15 cellular contexts compared by ENCODE assay signal in the genomic region with DNA sequence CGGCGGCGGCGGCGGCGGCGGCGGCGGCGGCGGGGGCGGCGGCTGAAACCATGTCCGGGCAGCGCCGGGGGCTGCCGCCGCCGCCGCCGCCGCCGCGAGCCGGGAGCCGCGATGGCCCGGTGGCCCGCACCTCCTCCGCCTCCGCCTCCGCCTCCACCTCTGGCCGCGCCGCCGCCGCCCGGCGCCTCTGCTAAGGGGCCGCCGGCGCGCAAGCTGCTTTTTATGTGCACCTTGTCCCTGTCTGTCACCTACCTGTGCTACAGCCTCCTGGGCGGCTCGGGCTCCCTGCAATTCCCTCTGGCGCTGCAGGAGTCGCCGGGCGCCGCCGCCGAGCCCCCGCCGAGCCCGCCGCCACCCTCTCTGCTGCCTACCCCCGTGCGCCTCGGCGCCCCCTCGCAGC. TPM values are rescaled to one million over a fixed set of nuclear protein-coding genes. Genes with fewer than 3 reads are reported as not detected.
DNase-seq lines count a peak whose midpoint lies in the region; ATAC-seq, FAIRE-seq and TF ChIP-seq lines count a peak whose summit lies in the region.
"Had no signal": no experiment of that assay in that cellular context is flagged by ENCODE, and none has a peak within 500 bp of the region (broad histone marks: within the 10 kb centered on the region; RNA-seq: fewer than 3 reads in every experiment).

No MANE protein-coding gene starts in this region.

- CTCF ChIA-PET in A549 (lab: Yijun Ruan, JAX): interaction anchor here (1.6 kb wide), 1 partner anchor 16 kb away, joined by 4 read pairs; no protein-coding TSS in a partner anchor
- CTCF ChIA-PET in WTC11 (lab: Charles Lee): interaction anchor here (2.0 kb wide), 1 partner anchor 15 kb away, joined by 7 read pairs; no protein-coding TSS in a partner anchor
- CTCF ChIA-PET in CD8-positive, alpha-beta T cell (lab: Charles Lee): no interaction called here

- H3K4me3 ChIP-seq in A549: peak overlapping the region; percentile 43; the same call in 2 of the 3 replicates
- H3K4me3 ChIP-seq in CD8-positive, alpha-beta T cell (ENCODE audit: low read depth, low read length): no peak overlapping the region

- no peak for FAIRE-seq in A549 (lab: Jason Lieb, UNC)

- H3K4me1 Mint-ChIP-seq in WTC11: peaks cover 37% of the 10 kb centered on the region
- H3K4me1 Mint-ChIP-seq in CD8-positive, alpha-beta T cell (ENCODE audit: low read depth): peaks cover 11% of the 10 kb centered on the region

- DNase-seq in A549 (ENCODE audit: low read depth in 1 of 2, low spot score in 1 of 2): no peak
- peak; percentile 18 for DNase-seq in GM03348 (ENCODE audit: low spot score)
- peak; percentile 33 for DNase-seq in WTC11 (ENCODE audit: low spot score)
- no peak for DNase-seq in left lobe of liver (ENCODE audit: low spot score)
- no peak for DNase-seq in CD8-positive, alpha-beta T cell
- DNase-seq: activated T-cell treated with anti-CD3 and anti-CD28 coated beads, Interleukin-2, amount 50 U/mL, for 72 hours; NCI-H1092; stimulated activated CD4-positive, alpha-beta T cell treated with anti-CD3 and anti-CD28 coated beads, Interleukin-4, amount 100 ng/mL, for 4 hours; stimulated activated naive CD4-positive, alpha-beta T cell treated with Interleukin-2 at 50 U/mL for 16 hours had no signal

- no peaks in the 10 kb centered on the region for H3K36me3 Mint-ChIP-seq in WTC11
- no peaks in the 10 kb centered on the region for H3K36me3 Mint-ChIP-seq in CD8-positive, alpha-beta T cell

- no peaks in the 10 kb centered on the region for H3K4me1 ChIP-seq in A549
- no peaks in the 10 kb centered on the region for H3K4me1 ChIP-seq in CD8-positive, alpha-beta T cell (ENCODE audit: insufficient read depth, low read length)
- H3K4me1 ChIP-seq: ascending aorta had no signal

- peak overlapping the region; percentile 53 for H3K4me3 Mint-ChIP-seq in WTC11
- H3K4me3 Mint-ChIP-seq in CD8-positive, alpha-beta T cell: no peak overlapping the region
- H3K4me3 Mint-ChIP-seq: memory B cell had no signal

- TF ChIP-seq RAD21 in A549 (conservative IDR thresholded peaks at IDR 0.05 in 1 of 2, IDR thresholded peaks at IDR 0.05 in 1 of 2): no peak

- no peak for TF ChIP-seq CTCF in A549 (IDR thresholded peaks at IDR 0.05)
- TF ChIP-seq CTCF in WTC11 (IDR thresholded peaks at IDR 0.05): no peak
- TF ChIP-seq CTCF in CD8-positive, alpha-beta T cell (IDR thresholded peaks at IDR 0.05): no peak

- H3K9me3 ChIP-seq in A549: no peaks in the 10 kb centered on the region
- no peaks in the 10 kb centered on the region for H3K9me3 ChIP-seq in CD8-positive, alpha-beta T cell (ENCODE audit: low read length)
- H3K9me3 ChIP-seq: ascending aorta had no signal

- H3K36me3 ChIP-seq in CD8-positive, alpha-beta T cell (ENCODE audit: insufficient read depth, low read length): no peaks in the 10 kb centered on the region
- H3K36me3 ChIP-seq: ascending aorta had no signal

- POLR2A ChIA-PET in A549 (lab: Yijun Ruan, JAX) (no interaction called here), WTC11 (lab: Charles Lee) (no interaction called here)
- POLR2A ChIA-PET in CD8-positive, alpha-beta T cell (lab: Charles Lee): no interaction called here

- H3K27ac ChIP-seq in A549: no peak overlapping the region
- H3K27ac ChIP-seq in CD8-positive, alpha-beta T cell (ENCODE audit: low read depth, low read length): no peak overlapping the region
- H3K27ac ChIP-seq: ascending aorta had no signal

- H3K27me3 Mint-ChIP-seq in WTC11 (ENCODE audit: low read depth): peaks cover 36% of the 10 kb centered on the region
- peaks cover 57% of the 10 kb centered on the region for H3K27me3 Mint-ChIP-seq in CD8-positive, alpha-beta T cell (ENCODE audit: low read depth)

- peaks cover 3% of the 10 kb centered on the region for H3K27me3 ChIP-seq in CD8-positive, alpha-beta T cell (ENCODE audit: insufficient read depth, low read length)

- intact Hi-C loops in CD8-positive, alpha-beta T cell (cut with DNase I, micrococcal nuclease): no loop called here

- H3K27ac Mint-ChIP-seq in WTC11: no peak overlapping the region
- no peak overlapping the region for H3K27ac Mint-ChIP-seq in CD8-positive, alpha-beta T cell
- H3K27ac Mint-ChIP-seq: activated T-cell treated with anti-CD3 and anti-CD28 coated beads, Interleukin-2, amount 50 U/mL, for 72 hours; memory B cell had no signal

- no peak; a peak in 1 of 6 replicates for ATAC-seq in A549
- ATAC-seq in WTC11: peak; percentile 3; the same call in 1 of the 2 replicates
- peak; percentile 19 for ATAC-seq in left lobe of liver
- ATAC-seq in HG02642 (IDR thresholded peaks at IDR 0.05; ENCODE audit: poor library complexity, unreplicated experiment): no peak
- ATAC-seq in CD8-positive, alpha-beta T cell: no peak
- no peak for ATAC-seq in GM18868 (IDR thresholded peaks at IDR 0.05; ENCODE audit: unreplicated experiment)
- no peak for ATAC-seq in GM19328 (IDR thresholded peaks at IDR 0.05; ENCODE audit: unreplicated experiment)
- ATAC-seq: activated CD4-positive, CD25-positive, alpha-beta regulatory T cell treated with anti-CD3 and anti-CD28 coated beads, Interleukin-2, amount 50 U/mL, for 24 hours; activated T-cell treated with anti-CD3 and anti-CD28 coated beads, Interleukin-2, amount 50 U/mL, for 72 hours had no signal

- no peak for TF ChIP-seq EP300 in A549 (IDR thresholded peaks at IDR 0.05)

- no peaks in the 10 kb centered on the region for H3K9me3 Mint-ChIP-seq in WTC11
- no peaks in the 10 kb centered on the region for H3K9me3 Mint-ChIP-seq in CD8-positive, alpha-beta T cell
- H3K9me3 Mint-ChIP-seq: activated T-cell treated with anti-CD3 and anti-CD28 coated beads, Interleukin-2, amount 50 U/mL, for 72 hours; memory B cell had no signal

- WGBS in A549 (ENCODE audit: missing lambda C conversion rate): 8% methylated on average over 12 of the region's 61 CpGs

- TF ChIP-seq POLR2A in A549 (IDR thresholded peaks at IDR 0.05; ENCODE audit: low read length): no peak

- peak overlapping the region; percentile 84 for H3K4me2 ChIP-seq in A549

TF ChIP-seq in A549, 52 proteins besides CTCF, POLR2A, EP300 and RAD21 (continues in another document):
- TF ChIP-seq CEBPB (IDR thresholded peaks at IDR 0.05) (no peak), CHD2 (IDR thresholded peaks at IDR 0.05; ENCODE audit: low read length, partially characterized antibody) (no peak), CBX8 (IDR thresholded peaks at IDR 0.05) (no peak), RARB (CRISPR knock-in tag; IDR thresholded peaks at IDR 0.05) (no peak), ZNF302 (CRISPR knock-in tag; IDR thresholded peaks at IDR 0.05) (no peak), RCOR1 (IDR thresholded peaks at IDR 0.05; ENCODE audit: low read depth, low read length) (no peak), ZFP36 (IDR thresholded peaks at IDR 0.05; ENCODE audit: borderline replicate concordance, partially characterized antibody) (no peak), ATOH8 (CRISPR knock-in tag; IDR thresholded peaks at IDR 0.05; ENCODE audit: low read depth) (no peak)
- TF ChIP-seq, protein P1, sequence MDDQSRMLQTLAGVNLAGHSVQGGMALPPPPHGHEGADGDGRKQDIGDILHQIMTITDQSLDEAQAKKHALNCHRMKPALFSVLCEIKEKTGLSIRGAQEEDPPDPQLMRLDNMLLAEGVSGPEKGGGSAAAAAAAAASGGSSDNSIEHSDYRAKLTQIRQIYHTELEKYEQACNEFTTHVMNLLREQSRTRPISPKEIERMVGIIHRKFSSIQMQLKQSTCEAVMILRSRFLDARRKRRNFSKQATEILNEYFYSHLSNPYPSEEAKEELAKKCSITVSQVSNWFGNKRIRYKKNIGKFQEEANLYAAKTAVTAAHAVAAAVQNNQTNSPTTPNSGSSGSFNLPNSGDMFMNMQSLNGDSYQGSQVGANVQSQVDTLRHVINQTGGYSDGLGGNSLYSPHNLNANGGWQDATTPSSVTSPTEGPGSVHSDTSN (IDR thresholded peaks at IDR 0.05): no peak

TF ChIP-seq in WTC11, 78 proteins besides CTCF, POLR2A, EP300 and RAD21 (continues in another document):
- no peak for TF ChIP-seq ZMAT4 (CRISPR knock-in tag; IDR thresholded peaks at IDR 0.05)
- TF ChIP-seq, protein P2, sequence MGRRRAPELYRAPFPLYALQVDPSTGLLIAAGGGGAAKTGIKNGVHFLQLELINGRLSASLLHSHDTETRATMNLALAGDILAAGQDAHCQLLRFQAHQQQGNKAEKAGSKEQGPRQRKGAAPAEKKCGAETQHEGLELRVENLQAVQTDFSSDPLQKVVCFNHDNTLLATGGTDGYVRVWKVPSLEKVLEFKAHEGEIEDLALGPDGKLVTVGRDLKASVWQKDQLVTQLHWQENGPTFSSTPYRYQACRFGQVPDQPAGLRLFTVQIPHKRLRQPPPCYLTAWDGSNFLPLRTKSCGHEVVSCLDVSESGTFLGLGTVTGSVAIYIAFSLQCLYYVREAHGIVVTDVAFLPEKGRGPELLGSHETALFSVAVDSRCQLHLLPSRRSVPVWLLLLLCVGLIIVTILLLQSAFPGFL (CRISPR knock-in tag; IDR thresholded peaks at IDR 0.05; ENCODE audit: borderline replicate concordance): no peak
- TF ChIP-seq, protein P3, sequence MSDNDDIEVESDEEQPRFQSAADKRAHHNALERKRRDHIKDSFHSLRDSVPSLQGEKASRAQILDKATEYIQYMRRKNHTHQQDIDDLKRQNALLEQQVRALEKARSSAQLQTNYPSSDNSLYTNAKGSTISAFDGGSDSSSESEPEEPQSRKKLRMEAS (CRISPR knock-in tag; IDR thresholded peaks at IDR 0.05): no peak
- no peak for TF ChIP-seq ZNF416 (CRISPR knock-in tag; IDR thresholded peaks at IDR 0.05)
- TF ChIP-seq ZNF121 (CRISPR knock-in tag; IDR thresholded peaks at IDR 0.05): no peak

RNA-seq across cellular contexts. Expression of gene HS3ST4, which starts 0.5 kb away (rescaled TPM):
- not detected in 2 replicates for polyA plus RNA-seq in A549 (2011; rRNA removed)
- polyA plus RNA-seq in A549 (2012; cell fraction: cytosol; rRNA removed): not detected in 2 replicates
- polyA plus RNA-seq in A549 (2012; cell fraction: nucleus; rRNA removed): not detected in 2 replicates
- polyA plus RNA-seq in A549 (2017; fragmentation: RNase III; extraction: RNeasy Plus Mini Kit Qiagen cat#74134 plus additional on column Dnase treatment): not detected in 3 replicates
- not detected in 2 replicates for polyA minus RNA-seq in A549 (2011; rRNA and poly(A)+ RNA removed)
- total RNA-seq in WTC11 (2021): 5.1 to 5.4 TPM (median 5.4 TPM) in 3 replicates
- not detected for total RNA-seq in left lobe of liver
- not detected for total RNA-seq in CD8-positive, alpha-beta T cell
- total RNA-seq: activated T-cell treated with anti-CD3 and anti-CD28 coated beads, Interleukin-2, amount 50 U/mL, for 72 hours; ascending aorta had no signal

Comparison
In these comparisons a context has a peak if more than half of its experiments do, and no peak if none do; other contexts are left out.
1. ATAC-seq: peak in WTC11 (single experiment) and left lobe of liver (single experiment); none in A549 (0 of 2), HG02642 (single experiment), CD8-positive, alpha-beta T cell (single experiment), GM18868 (single experiment) and GM19328 (single experiment).
2. DNase-seq: peak in GM03348 (single experiment) and WTC11 (single experiment); none in A549 (0 of 2), left lobe of liver (single experiment) and CD8-positive, alpha-beta T cell (0 of 7).